ENCODE assay signal across 11 cellular contexts in the genomic region with DNA sequence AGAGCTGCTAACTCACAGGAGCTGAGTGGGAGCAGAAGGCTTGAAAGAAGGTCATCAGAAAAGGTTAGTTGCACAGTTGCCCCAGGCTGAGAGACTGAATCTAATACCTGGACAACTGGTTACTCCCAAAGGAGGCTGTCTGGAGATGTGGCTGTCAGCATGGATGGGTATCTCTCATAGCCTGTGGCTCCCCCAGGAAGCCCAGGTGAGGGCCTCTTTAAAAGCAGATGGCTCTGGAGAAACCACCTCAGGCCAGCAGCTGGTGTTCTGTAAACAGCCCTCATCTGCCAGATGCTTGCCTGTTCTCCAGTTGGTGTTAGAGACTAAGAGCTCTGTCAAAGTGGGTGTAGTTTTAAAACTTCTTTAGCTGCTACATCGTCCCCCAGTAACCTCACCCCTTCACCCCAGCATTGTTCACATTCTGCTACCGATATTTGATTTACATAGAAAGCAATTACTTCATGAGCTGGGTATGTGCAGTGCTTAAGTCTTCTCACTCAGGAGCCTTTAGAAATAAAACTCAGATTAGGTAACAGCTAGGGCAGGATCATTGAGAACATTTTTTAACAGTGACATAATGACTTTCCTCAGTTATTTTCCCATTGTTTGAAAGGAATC. TPM values are rescaled to one million over a fixed set of nuclear protein-coding genes. Genes with fewer than 3 reads are reported as not detected.
A peak's percentile ranks its signal among the peaks of the same experiment; 100 is the strongest.
DNase-seq lines count a peak whose midpoint lies in the region; ATAC-seq and TF ChIP-seq lines count a peak whose summit lies in the region.
"Had no signal": no experiment of that assay in that cellular context is flagged by ENCODE, and none has a peak within 500 bp of the region (broad histone marks: within the 10 kb centered on the region; RNA-seq: fewer than 3 reads in every experiment).

No MANE protein-coding gene starts in this region.

- TF ChIP-seq EP300 in gastroesophageal sphincter (IDR thresholded peaks at IDR 0.05), result no peak

- H3K4me1 ChIP-seq in left ventricle myocardium inferior (peaks cover 17% of the 10 kb centered on the region), gastroesophageal sphincter (peaks cover 0 to 4% (median 0%) of the 10 kb centered on the region in 3 donors)

- peak overlapping the region; percentile 16 for H3K27ac Mint-ChIP-seq in type B pancreatic cell
- no peak overlapping the region for H3K27ac Mint-ChIP-seq in activated naive CD4-positive, alpha-beta T cell treated with anti-CD3 and anti-CD28 coated beads, Interleukin-2, amount 10 ng/mL, durations not matched to agents 7 days and 5 days
- H3K27ac Mint-ChIP-seq: stimulated activated memory B cell treated with anti-CD40 and anti-IgM and Interleukin-4, amounts not matched to agents 10 μg/mL and 1 μg/mL and 100 μg/mL, for 72 hours had no signal

- H3K4me3 ChIP-seq in left ventricle myocardium inferior (no peak overlapping the region), gastroesophageal sphincter (no peak overlapping the region)

- ATAC-seq in Right ventricle myocardium superior (ENCODE audit: poor library complexity) (peak; percentile 11), gastroesophageal sphincter (peak; percentile 54), HG02852 (IDR thresholded peaks at IDR 0.05; ENCODE audit: unreplicated experiment) (no peak)
- ATAC-seq: naive thymus-derived CD8-positive, alpha-beta T cell; stimulated activated memory B cell treated with anti-CD40 and anti-IgM and Interleukin-4, amounts not matched to agents 10 μg/mL and 1 μg/mL and 100 μg/mL, for 72 hours had no signal

- H3K9me3 Mint-ChIP-seq in type B pancreatic cell, result no peaks in the 10 kb centered on the region
- no peaks in the 10 kb centered on the region for H3K9me3 Mint-ChIP-seq in activated naive CD4-positive, alpha-beta T cell treated with anti-CD3 and anti-CD28 coated beads, Interleukin-2, amount 10 ng/mL, durations not matched to agents 7 days and 5 days
- H3K9me3 Mint-ChIP-seq: central memory CD8-positive, alpha-beta T cell; naive thymus-derived CD8-positive, alpha-beta T cell; stimulated activated memory B cell treated with anti-CD40 and anti-IgM and Interleukin-4, amounts not matched to agents 10 μg/mL and 1 μg/mL and 100 μg/mL, for 72 hours had no signal

- no peak for TF ChIP-seq POLR2A in gastroesophageal sphincter (IDR thresholded peaks at IDR 0.05)

- H3K36me3 ChIP-seq in left ventricle myocardium inferior (no peaks in the 10 kb centered on the region), gastroesophageal sphincter (no peaks in the 10 kb centered on the region)

- H3K27me3 ChIP-seq in left ventricle myocardium inferior (ENCODE audit: low read depth), result no peaks in the 10 kb centered on the region
- no peaks in the 10 kb centered on the region for H3K27me3 ChIP-seq in gastroesophageal sphincter

- no peak overlapping the region for H3K4me3 Mint-ChIP-seq in type B pancreatic cell
- no peak overlapping the region for H3K4me3 Mint-ChIP-seq in activated naive CD4-positive, alpha-beta T cell treated with anti-CD3 and anti-CD28 coated beads, Interleukin-2, amount 10 ng/mL, durations not matched to agents 7 days and 5 days
- H3K4me3 Mint-ChIP-seq: central memory CD8-positive, alpha-beta T cell; stimulated activated memory B cell treated with anti-CD40 and anti-IgM and Interleukin-4, amounts not matched to agents 10 μg/mL and 1 μg/mL and 100 μg/mL, for 72 hours had no signal

- intact Hi-C loops in Right ventricle myocardium superior (cut with DNase I), result no loop called here
- intact Hi-C loops in left ventricle myocardium inferior (cut with micrococcal nuclease), result no loop called here

- H3K27ac ChIP-seq in left ventricle myocardium inferior (replicated peaks) (no peak overlapping the region), gastroesophageal sphincter (no peak overlapping the region)

- TF ChIP-seq CTCF in left ventricle myocardium inferior (IDR thresholded peaks at IDR 0.05; ENCODE audit: borderline replicate concordance), result no peak
- no peak for TF ChIP-seq CTCF in gastroesophageal sphincter (IDR thresholded peaks at IDR 0.05)
- TF ChIP-seq CTCF in type B pancreatic cell (conservative IDR thresholded peaks at IDR 0.05), result no peak

- no peak for DNase-seq in Right ventricle myocardium superior
- DNase-seq in left ventricle myocardium inferior, result no peak
- DNase-seq in NCI-H748 treated with DMSO at 0.1 percent for 48 hours (lab: John Stamatoyannopoulos, UW), result peak; percentile 60
- no peak for DNase-seq in type B pancreatic cell (ENCODE audit: extremely low spot score, unreplicated experiment)
- DNase-seq in SIG-M5 (lab: John Stamatoyannopoulos, UW), result no peak
- no peak for DNase-seq in activated naive CD4-positive, alpha-beta T cell treated with anti-CD3 and anti-CD28 coated beads, Interleukin-2, amount 10 ng/mL, durations not matched to agents 7 days and 5 days
- DNase-seq: naive thymus-derived CD8-positive, alpha-beta T cell had no signal

- H3K4me1 Mint-ChIP-seq in type B pancreatic cell (ENCODE audit: unreplicated experiment), result peaks cover 37% of the 10 kb centered on the region
- H3K4me1 Mint-ChIP-seq in activated naive CD4-positive, alpha-beta T cell treated with anti-CD3 and anti-CD28 coated beads, Interleukin-2, amount 10 ng/mL, durations not matched to agents 7 days and 5 days, result peaks cover 35% of the 10 kb centered on the region
- H3K4me1 Mint-ChIP-seq: central memory CD8-positive, alpha-beta T cell; stimulated activated memory B cell treated with anti-CD40 and anti-IgM and Interleukin-4, amounts not matched to agents 10 μg/mL and 1 μg/mL and 100 μg/mL, for 72 hours had no signal

- H3K27me3 Mint-ChIP-seq in type B pancreatic cell, result peaks cover 3% of the 10 kb centered on the region
- H3K27me3 Mint-ChIP-seq in activated naive CD4-positive, alpha-beta T cell treated with anti-CD3 and anti-CD28 coated beads, Interleukin-2, amount 10 ng/mL, durations not matched to agents 7 days and 5 days, result peaks cover 3% of the 10 kb centered on the region

- CTCF ChIA-PET in activated naive CD4-positive, alpha-beta T cell treated with anti-CD3 and anti-CD28 coated beads, Interleukin-2, amount 10 ng/mL, durations not matched to agents 7 days and 5 days (lab: Charles Lee), result interaction anchor here (1.1 kb wide), 1 partner anchor 9 kb away, joined by 3 read pairs; no protein-coding TSS in a partner anchor

- WGBS in gastroesophageal sphincter (ENCODE audit: low coverage in 1 of 2), 2 donors, result 17% methylated on average over 2 of the region's 2 CpGs

- H3K9me3 ChIP-seq in left ventricle myocardium inferior (replicated peaks) (no peaks in the 10 kb centered on the region), gastroesophageal sphincter (no peaks in the 10 kb centered on the region)

- H3K36me3 Mint-ChIP-seq in type B pancreatic cell, result no peaks in the 10 kb centered on the region
- H3K36me3 Mint-ChIP-seq in activated naive CD4-positive, alpha-beta T cell treated with anti-CD3 and anti-CD28 coated beads, Interleukin-2, amount 10 ng/mL, durations not matched to agents 7 days and 5 days, result peaks cover 2% of the 10 kb centered on the region
- H3K36me3 Mint-ChIP-seq: naive thymus-derived CD8-positive, alpha-beta T cell; stimulated activated memory B cell treated with anti-CD40 and anti-IgM and Interleukin-4, amounts not matched to agents 10 μg/mL and 1 μg/mL and 100 μg/mL, for 72 hours had no signal

RNA-seq across cellular contexts. Expression of gene DACT1, which starts 25.8 kb away (rescaled TPM):
- total RNA-seq in Right ventricle myocardium superior, result 2.4 TPM
- total RNA-seq in left ventricle myocardium inferior, result 3.4 TPM
- 10 to 100 TPM in 1 of 4 donors, 1 to 10 TPM in 3; 3.9 to 17.5 (median 7.4) TPM for total RNA-seq in gastroesophageal sphincter
- total RNA-seq in type B pancreatic cell (ENCODE audit: low replicate concordance), result 5.2 and 29.7 TPM in 2 replicates
